In genomic region chr2:57536535-57537231, GRCh38 we compare ENCODE assay signal across 20 cellular contexts.
A peak's percentile ranks its signal among the peaks of the same experiment; 100 is the strongest.
DNase-seq lines count a peak whose midpoint lies in the region; ATAC-seq and TF ChIP-seq lines count a peak whose summit lies in the region.
"Had no signal": no experiment of that assay in that cellular context is flagged by ENCODE, and none has a peak within 500 bp of the region (broad histone marks: within the 10 kb centered on the region; RNA-seq: fewer than 3 reads in every experiment).

No MANE protein-coding gene starts in this region.

- no peaks in the 10 kb centered on the region for H3K9me2 ChIP-seq in Karpas-422 (replicated peaks; ENCODE audit: insufficient read depth, low read length)

- no peak for TF ChIP-seq CTCF in lower lobe of right lung (IDR thresholded peaks at IDR 0.05)

- intact Hi-C loops in lower lobe of right lung (cut with DNase I): no loop called here

- DNase-seq in stimulated activated naive CD4-positive, alpha-beta T cell (lab: John Stamatoyannopoulos, UW): no peak
- no peak for DNase-seq in activated CD4-positive, CD25-positive, alpha-beta regulatory T cell treated with anti-CD3 and anti-CD28 coated beads, Interleukin-2, amount 50 U/mL, for 72 hours
- DNase-seq in lower lobe of right lung: no peak
- no peak for DNase-seq in Karpas-422
- DNase-seq: activated CD4-positive, alpha-beta T cell treated with anti-CD3 and anti-CD28 coated beads, Interleukin-2, amount 10 ng/mL, durations not matched to agents 24 days and 14 days; activated naive CD8-positive, alpha-beta T cell treated with anti-CD3 and anti-CD28 coated beads for 36 hours; CD4-positive, alpha-beta memory T cell; cerebellar nuclear complex; gastrocnemius medialis; GF-D8; MG63; SIG-M5; small intestine; stimulated activated CD4-positive, alpha-beta T cell treated with anti-CD3 and anti-CD28 coated beads, Interleukin-4, amount 100 ng/mL, for 1 hour; tibial artery had no signal

- H3K9me3 ChIP-seq in lower lobe of right lung (no peaks in the 10 kb centered on the region), Karpas-422 (ENCODE audit: low read length) (no peaks in the 10 kb centered on the region)
- H3K9me3 ChIP-seq: gastrocnemius medialis, MG63, tibial artery had no signal

- no peaks in the 10 kb centered on the region for H4K20me1 ChIP-seq in Karpas-422 (ENCODE audit: insufficient read depth, low read depth, low read length)

- no peak overlapping the region for H3K4me2 ChIP-seq in Karpas-422 (ENCODE audit: low read depth, low read length, poor library complexity, severe bottlenecking)

- no peak overlapping the region for H3K9ac ChIP-seq in Karpas-422 (ENCODE audit: low read length)

- H3K27me3 ChIP-seq in lower lobe of right lung (ENCODE audit: low read depth) (no peaks in the 10 kb centered on the region), Karpas-422 (ENCODE audit: low read length) (no peaks in the 10 kb centered on the region)
- H3K27me3 ChIP-seq: gastrocnemius medialis, MG63, tibial artery had no signal

- no peak overlapping the region for H3K27ac ChIP-seq in lower lobe of right lung
- H3K27ac ChIP-seq in Karpas-422 (ENCODE audit: low read length): no peak overlapping the region
- H3K27ac ChIP-seq: gastrocnemius medialis, tibial artery had no signal

- H3K36me3 ChIP-seq in lower lobe of right lung (no peaks in the 10 kb centered on the region), Karpas-422 (ENCODE audit: insufficient read depth, low read length) (no peaks in the 10 kb centered on the region)
- H3K36me3 ChIP-seq: gastrocnemius medialis, MG63, tibial artery had no signal

- H3K4me3 ChIP-seq in lower lobe of right lung (no peak overlapping the region), Karpas-422 (ENCODE audit: low read length) (no peak overlapping the region)
- H3K4me3 ChIP-seq: gastrocnemius medialis, MG63, tibial artery had no signal

- ATAC-seq in GM18909 (IDR thresholded peaks at IDR 0.05; ENCODE audit: poor library complexity, unreplicated experiment) (peak; percentile 46), GM21786 (IDR thresholded peaks at IDR 0.05; ENCODE audit: unreplicated experiment) (peak; percentile 81), HG03354 (IDR thresholded peaks at IDR 0.05; ENCODE audit: poor library complexity, severe bottlenecking, unreplicated experiment) (peak; percentile 51), lower lobe of right lung (no peak)
- ATAC-seq: activated T-helper 17 cell treated with anti-CD3 and anti-CD28 coated beads, Interleukin-2, amount 50 U/mL, for 72 hours; gastrocnemius medialis; HCT116 had no signal

- no peaks in the 10 kb centered on the region for H3K4me1 ChIP-seq in lower lobe of right lung
- H3K4me1 ChIP-seq in Karpas-422 (ENCODE audit: low read length): no peaks in the 10 kb centered on the region
- H3K4me1 ChIP-seq: gastrocnemius medialis, tibial artery had no signal

- H3K79me2 ChIP-seq in Karpas-422 (ENCODE audit: low read length): no peaks in the 10 kb centered on the region

- H2AFZ ChIP-seq in Karpas-422 (ENCODE audit: low read length): no peak overlapping the region

Comparison
In these comparisons a context has a peak if more than half of its experiments do, and no peak if none do; other contexts are left out.
1. ATAC-seq: peak in GM18909 (single experiment), GM21786 (single experiment) and HG03354 (single experiment); none in lower lobe of right lung (0 of 2).